13 cellular contexts compared by ENCODE assay signal in the genomic region with DNA sequence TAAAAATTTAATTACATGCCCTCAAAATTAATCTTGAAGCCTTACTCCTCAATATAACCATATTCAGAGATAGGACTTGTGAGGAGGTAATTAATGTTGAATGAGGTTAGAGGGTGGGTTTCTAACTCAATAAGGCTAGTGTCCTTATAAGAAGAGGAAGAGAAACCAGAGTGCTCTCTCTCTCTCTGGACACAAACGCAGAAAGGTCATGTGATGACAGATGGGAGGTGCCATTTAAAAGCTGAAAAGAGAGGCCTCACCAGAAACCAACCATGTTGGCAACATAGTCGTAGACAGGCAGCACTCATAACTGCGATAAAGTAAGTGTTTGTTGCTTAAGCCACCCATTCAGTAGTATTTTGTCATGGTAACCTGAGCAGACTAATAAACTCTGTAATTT.
"Had no signal": no experiment of that assay in that cellular context is flagged by ENCODE, and none has a peak within 500 bp of the region (broad histone marks: within the 10 kb centered on the region; RNA-seq: fewer than 3 reads in every experiment).

No MANE protein-coding gene starts in this region.

- H3K27ac ChIP-seq: heart left ventricle, tibial artery had no signal

- H3K9me3 ChIP-seq: tibial artery had no signal

- H3K4me3 ChIP-seq: heart left ventricle, tibial artery had no signal

- ATAC-seq: heart left ventricle; left lobe of liver; natural killer cell treated with Interleukin-12 subunit alpha and Interleukin-12 subunit beta and Interleukin-15 and Interleukin-18, amount 100 ng/mL, for 72 hours; right cardiac atrium; WTC11 had no signal

- DNase-seq: activated CD4-positive, alpha-beta T cell treated with anti-CD3 and anti-CD28 coated beads for 48 hours; activated naive CD4-positive, alpha-beta T cell treated with anti-CD3 and anti-CD28 coated beads for 36 hours; heart left ventricle; islet precursor cell; occipital lobe; right cardiac atrium; small intestine; tibial artery had no signal

- FAIRE-seq: colon, frontal cortex, small intestine had no signal

- H3K4me1 ChIP-seq: heart left ventricle, tibial artery had no signal

- H3K36me3 ChIP-seq: heart left ventricle, tibial artery had no signal

- H3K27me3 ChIP-seq: heart left ventricle, tibial artery had no signal
